8 cellular contexts compared by ENCODE assay signal in the genomic region with DNA sequence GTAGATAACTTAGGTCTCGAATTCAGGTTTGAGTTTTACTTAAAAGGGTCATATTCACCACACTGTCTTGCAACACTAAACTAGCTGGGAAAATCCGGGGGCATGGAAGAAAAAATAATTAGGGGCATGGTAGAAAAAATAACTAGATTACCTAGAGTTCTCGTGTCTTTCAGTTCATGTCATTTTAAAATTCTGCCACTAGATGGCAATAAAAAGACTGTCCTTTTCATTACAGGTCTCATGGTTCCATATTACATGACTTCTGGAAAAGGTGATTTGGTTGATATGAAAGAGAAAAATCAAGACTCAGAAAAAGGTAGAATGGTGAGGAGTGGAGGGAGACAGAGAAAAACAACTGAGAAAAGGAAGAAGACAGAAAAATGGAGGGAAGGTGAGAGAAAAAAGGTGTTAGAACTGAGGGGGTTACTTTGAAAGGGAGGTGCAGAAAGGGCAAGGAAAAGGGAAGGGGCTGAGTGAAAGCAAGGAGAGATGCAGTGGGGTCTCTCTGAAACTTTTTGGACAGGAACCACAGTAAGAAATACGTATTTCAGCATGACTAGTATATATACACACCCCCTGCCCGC.
A peak's percentile ranks its signal among the peaks of the same experiment; 100 is the strongest.
DNase-seq lines count a peak whose midpoint lies in the region; ATAC-seq and TF ChIP-seq lines count a peak whose summit lies in the region.

No MANE protein-coding gene starts in this region.

- H3K4me3 Mint-ChIP-seq in osteocyte (ENCODE audit: unreplicated experiment) = no peak overlapping the region
- H3K4me3 Mint-ChIP-seq in activated naive CD4-positive, alpha-beta T cell treated with anti-CD3 and anti-CD28 coated beads, Interleukin-2, amount 10 ng/mL, durations not matched to agents 7 days and 5 days = no peak overlapping the region

- H3K4me1 Mint-ChIP-seq in osteocyte (ENCODE audit: unreplicated experiment) = peaks cover 10% of the 10 kb centered on the region
- H3K4me1 Mint-ChIP-seq in activated naive CD4-positive, alpha-beta T cell treated with anti-CD3 and anti-CD28 coated beads, Interleukin-2, amount 10 ng/mL, durations not matched to agents 7 days and 5 days = peaks cover 9% of the 10 kb centered on the region

- ATAC-seq in GM18909 (IDR thresholded peaks at IDR 0.05; ENCODE audit: poor library complexity, unreplicated experiment) (peak; percentile 61), GM21528 (IDR thresholded peaks at IDR 0.05; ENCODE audit: low FRiP score, unreplicated experiment) (no peak)

- TF ChIP-seq CTCF in osteocyte (IDR thresholded peaks at IDR 0.05) = peak; percentile 68

- no peaks in the 10 kb centered on the region for H3K27me3 Mint-ChIP-seq in osteocyte (ENCODE audit: unreplicated experiment)
- H3K27me3 Mint-ChIP-seq in activated naive CD4-positive, alpha-beta T cell treated with anti-CD3 and anti-CD28 coated beads, Interleukin-2, amount 10 ng/mL, durations not matched to agents 7 days and 5 days = no peaks in the 10 kb centered on the region

- CTCF ChIA-PET in activated naive CD4-positive, alpha-beta T cell treated with anti-CD3 and anti-CD28 coated beads, Interleukin-2, amount 10 ng/mL, durations not matched to agents 7 days and 5 days (lab: Charles Lee) = interaction anchor here (0.6 to 2.2 kb wide), 5 partner anchors 9 to 455 kb away, joined by 3 to 23 read pairs (median 3); no protein-coding TSS in a partner anchor

- no peaks in the 10 kb centered on the region for H3K9me3 Mint-ChIP-seq in osteocyte (ENCODE audit: unreplicated experiment)
- no peaks in the 10 kb centered on the region for H3K9me3 Mint-ChIP-seq in activated naive CD4-positive, alpha-beta T cell treated with anti-CD3 and anti-CD28 coated beads, Interleukin-2, amount 10 ng/mL, durations not matched to agents 7 days and 5 days

- H3K36me3 Mint-ChIP-seq in osteocyte (ENCODE audit: unreplicated experiment) = peaks cover 3% of the 10 kb centered on the region
- peaks cover 7% of the 10 kb centered on the region for H3K36me3 Mint-ChIP-seq in activated naive CD4-positive, alpha-beta T cell treated with anti-CD3 and anti-CD28 coated beads, Interleukin-2, amount 10 ng/mL, durations not matched to agents 7 days and 5 days

- DNase-seq in COR-L47 (lab: John Stamatoyannopoulos, UW) (peak; percentile 38), HT1080 (ENCODE audit: low read depth) (peak; percentile 33), SK-MEL-5 (ENCODE audit: low read depth, low spot score) (peak; percentile 79), fibroblast of gingiva (ENCODE audit: low read depth) (peak; percentile 20), osteocyte (ENCODE audit: extremely low spot score, unreplicated experiment) (no peak)
- no peak for DNase-seq in activated naive CD4-positive, alpha-beta T cell treated with anti-CD3 and anti-CD28 coated beads, Interleukin-2, amount 10 ng/mL, durations not matched to agents 7 days and 5 days

- in situ Hi-C loops in SK-MEL-5 (cut with HindIII; ENCODE audit: low pct_unique_long_range_greater_than_20kb, low sequenced_read_pairs) = no loop called here

- H3K27ac Mint-ChIP-seq in osteocyte (ENCODE audit: unreplicated experiment) = no peak overlapping the region
- H3K27ac Mint-ChIP-seq in activated naive CD4-positive, alpha-beta T cell treated with anti-CD3 and anti-CD28 coated beads, Interleukin-2, amount 10 ng/mL, durations not matched to agents 7 days and 5 days = no peak overlapping the region

Comparison
In these comparisons a context has a peak if more than half of its experiments do, and no peak if none do; other contexts are left out.
1. DNase-seq: peak in COR-L47 (single experiment), HT1080 (single experiment), SK-MEL-5 (single experiment) and fibroblast of gingiva (single experiment); none in osteocyte (single experiment) and activated naive CD4-positive, alpha-beta T cell treated with anti-CD3 and anti-CD28 coated beads, Interleukin-2, amount 10 ng/mL, durations not matched to agents 7 days and 5 days (single experiment).